In genomic region chr12:13205809-13206559, GRCh38 we compare ENCODE assay signal across 8 cellular contexts. TPM values are rescaled to one million over a fixed set of nuclear protein-coding genes. Genes with fewer than 3 reads are reported as not detected.
DNase-seq lines count a peak whose midpoint lies in the region; ATAC-seq and TF ChIP-seq lines count a peak whose summit lies in the region.

No MANE protein-coding gene starts in this region.

- peaks cover 98% of the 10 kb centered on the region for H3K4me1 ChIP-seq in osteoblast (ENCODE audit: insufficient read depth, low read length)
- peaks cover 5% of the 10 kb centered on the region for H3K4me1 ChIP-seq in ovary (ENCODE audit: insufficient read depth)

- H3K4me3 ChIP-seq in coronary artery, result peak overlapping the region; percentile 6
- peak overlapping the region; percentile 17 for H3K4me3 ChIP-seq in osteoblast (ENCODE audit: insufficient read depth, low read length)
- no peak overlapping the region for H3K4me3 ChIP-seq in ovary

- no peaks in the 10 kb centered on the region for H3K9me3 ChIP-seq in osteoblast (ENCODE audit: low read depth, low read length)
- H3K9me3 ChIP-seq in ovary, result no peaks in the 10 kb centered on the region

- DNase-seq in EH (ENCODE audit: low read depth), result peak; percentile 99
- peak; percentile 94 for DNase-seq in RKO (ENCODE audit: low spot score)
- no peak for DNase-seq in coronary artery (ENCODE audit: low spot score)
- peak; percentile 75 for DNase-seq in osteoblast (ENCODE audit: insufficient read length, low spot score, missing footprints)
- no peak for DNase-seq in sciatic nerve (ENCODE audit: low spot score)
- no peak for DNase-seq in ovary

- peak overlapping the region; percentile 65 for H3K4me2 ChIP-seq in osteoblast (ENCODE audit: insufficient read depth, low read length)

- WGBS in ovary, 3 donors, result 49 to 66% (median 60%) methylated on average over 3 of the region's 3 CpGs

- H3K36me3 ChIP-seq in osteoblast (ENCODE audit: insufficient read depth, low read length) (peaks cover 47% of the 10 kb centered on the region), ovary (no peaks in the 10 kb centered on the region)

- TF ChIP-seq POLR2A in ovary (IDR thresholded peaks at IDR 0.05), result no peak

- no peak for ATAC-seq in GM21737 (IDR thresholded peaks at IDR 0.05; ENCODE audit: unreplicated experiment)
- ATAC-seq in GM18517 (IDR thresholded peaks at IDR 0.05; ENCODE audit: unreplicated experiment), result no peak
- ATAC-seq in sciatic nerve, result no peak

- TF ChIP-seq EP300 in ovary (IDR thresholded peaks at IDR 0.05), result no peak

- no peak overlapping the region for H2AFZ ChIP-seq in osteoblast (ENCODE audit: low read length)

- TF ChIP-seq CTCF in coronary artery (IDR thresholded peaks at IDR 0.05), result no peak
- TF ChIP-seq CTCF in osteoblast (IDR thresholded peaks at IDR 0.05; ENCODE audit: extremely low read depth, low read depth, low read length), result no peak
- no peak for TF ChIP-seq CTCF in ovary (IDR thresholded peaks at IDR 0.05)

- H3K27ac ChIP-seq in coronary artery, result peak overlapping the region in 1 of 2 donors; percentile 70
- peak overlapping the region; percentile 96 for H3K27ac ChIP-seq in osteoblast (ENCODE audit: low read depth, low read length)
- no peak overlapping the region for H3K27ac ChIP-seq in ovary

- H3K27me3 ChIP-seq in osteoblast (ENCODE audit: insufficient read depth, low read length) (no peaks in the 10 kb centered on the region), ovary (no peaks in the 10 kb centered on the region)

- peaks cover 89% of the 10 kb centered on the region for H3K79me2 ChIP-seq in osteoblast (ENCODE audit: insufficient read depth, low read length)

- H4K20me1 ChIP-seq in osteoblast (ENCODE audit: insufficient read depth, low read length), result peaks cover 9% of the 10 kb centered on the region

- intact Hi-C loops in sciatic nerve (cut with DNase I), result no loop called here
- intact Hi-C loops in ovary (cut with DNase I), result loop anchor here in 3 of 4 donors (5.0 to 10.0 kb wide), 5 partner anchors 109 to 291 kb away; partner anchors contain the start of gene HEBP1 (in 1 of the 3)

RNA-seq across cellular contexts. Expression of gene EMP1, which starts 9.5 kb away (rescaled TPM):
- total RNA-seq in osteoblast, result 106 and 114 TPM in 2 replicates
- 413 TPM for total RNA-seq in sciatic nerve
- 100 to 1,000 TPM in 1 of 7 donors, 10 to 100 TPM in 6; 30.5 to 113 (median 64.1) TPM for total RNA-seq in ovary
- polyA plus RNA-seq in ovary, result 100 to 1,000 TPM in 1 of 2 donors, 10 to 100 TPM in 1; 21.3 to 116 TPM

Comparison
In these comparisons a context has a peak if more than half of its experiments do, and no peak if none do; other contexts are left out.
1. DNase-seq: peak in EH (single experiment), RKO (single experiment) and osteoblast (single experiment); none in coronary artery (single experiment), sciatic nerve (single experiment) and ovary (0 of 5).